22 cellular contexts compared by ENCODE assay signal in the genomic region with DNA sequence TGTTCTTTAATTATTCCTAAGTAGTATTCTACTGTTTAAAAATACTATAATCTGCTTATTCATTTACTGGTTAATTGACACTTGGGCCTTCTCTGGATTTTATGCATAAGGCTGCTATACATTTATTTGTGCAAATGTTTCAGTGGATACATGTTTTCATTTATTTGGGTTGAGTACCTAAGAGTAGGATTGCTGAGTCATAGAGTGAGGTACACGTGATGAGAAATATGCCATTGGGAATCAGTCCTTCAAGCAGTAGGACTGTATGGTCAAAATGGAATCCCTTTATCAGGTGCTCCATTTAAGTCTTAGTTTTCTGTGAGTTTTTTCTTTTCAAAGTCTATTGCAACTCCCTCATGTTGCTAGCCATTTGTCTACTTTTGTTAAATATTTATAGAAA.
A peak's percentile ranks its signal among the peaks of the same experiment; 100 is the strongest.
DNase-seq lines count a peak whose midpoint lies in the region; ATAC-seq and TF ChIP-seq lines count a peak whose summit lies in the region.
"Had no signal": no experiment of that assay in that cellular context is flagged by ENCODE, and none has a peak within 500 bp of the region (broad histone marks: within the 10 kb centered on the region; RNA-seq: fewer than 3 reads in every experiment).

No MANE protein-coding gene starts in this region.

- H3K36me3 ChIP-seq in esophagus muscularis mucosa: no peaks in the 10 kb centered on the region
- H3K36me3 ChIP-seq in sigmoid colon: no peaks in the 10 kb centered on the region
- no peaks in the 10 kb centered on the region for H3K36me3 ChIP-seq in right atrium auricular region
- H3K36me3 ChIP-seq: HAP-1 had no signal

- H3K9me3 ChIP-seq in esophagus muscularis mucosa: no peaks in the 10 kb centered on the region
- H3K9me3 ChIP-seq in sigmoid colon: no peaks in the 10 kb centered on the region
- H3K9me3 ChIP-seq in right atrium auricular region: no peaks in the 10 kb centered on the region
- H3K9me3 ChIP-seq: HAP-1 had no signal

- TF ChIP-seq EP300 in esophagus muscularis mucosa (IDR thresholded peaks at IDR 0.05) (no peak), sigmoid colon (IDR thresholded peaks at IDR 0.05) (no peak)

- no peaks in the 10 kb centered on the region for H3K27me3 ChIP-seq in esophagus muscularis mucosa
- H3K27me3 ChIP-seq in sigmoid colon: no peaks in the 10 kb centered on the region
- H3K27me3 ChIP-seq in right atrium auricular region: no peaks in the 10 kb centered on the region

- 21% methylated on average over 1 of the region's 1 CpG for WGBS in esophagus muscularis mucosa
- 49 to 52% methylated on average over 1 of the region's 1 CpG for WGBS in sigmoid colon, 2 donors

- no peak overlapping the region for H3K4me3 ChIP-seq in esophagus muscularis mucosa
- H3K4me3 ChIP-seq in sigmoid colon: no peak overlapping the region
- no peak overlapping the region for H3K4me3 ChIP-seq in right atrium auricular region
- H3K4me3 ChIP-seq: GM12878, HAP-1 had no signal

- TF ChIP-seq CTCF in esophagus muscularis mucosa (IDR thresholded peaks at IDR 0.05) (no peak), sigmoid colon (IDR thresholded peaks at IDR 0.05) (no peak), right atrium auricular region (IDR thresholded peaks at IDR 0.05) (no peak)

- TF ChIP-seq POLR2A in esophagus muscularis mucosa (IDR thresholded peaks at IDR 0.05; ENCODE audit: low read depth) (no peak), sigmoid colon (IDR thresholded peaks at IDR 0.05) (no peak)

- no peak for ATAC-seq in GM18519 (IDR thresholded peaks at IDR 0.05; ENCODE audit: low FRiP score, unreplicated experiment)
- ATAC-seq: GM12878 had no signal

- H3K4me1 ChIP-seq in esophagus muscularis mucosa: peaks cover 5 to 44% (median 36%) of the 10 kb centered on the region in 4 donors
- peaks cover 0 to 11% (median 9%) of the 10 kb centered on the region in 4 donors for H3K4me1 ChIP-seq in sigmoid colon
- peaks cover 0 to 5% of the 10 kb centered on the region in 2 donors for H3K4me1 ChIP-seq in right atrium auricular region
- H3K4me1 ChIP-seq: HAP-1 had no signal

- DNase-seq in DMS53 (lab: John Stamatoyannopoulos, UW): peak; percentile 47
- DNase-seq in DMS53 treated with DMSO at 0.1 percent for 48 hours (lab: John Stamatoyannopoulos, UW; ENCODE audit: unreplicated experiment): no peak
- peak; percentile 5 for DNase-seq in NCI-H69 (lab: John Stamatoyannopoulos, UW)
- peak; percentile 29 for DNase-seq in esophagus muscularis mucosa (ENCODE audit: extremely low spot score)
- no peak for DNase-seq in sigmoid colon
- DNase-seq in right atrium auricular region (ENCODE audit: low spot score): no peak
- no peak for DNase-seq in SKM-1 (lab: John Stamatoyannopoulos, UW; ENCODE audit: unreplicated experiment)
- DNase-seq: ACHN; AML-193; C1 segment of cervical spinal cord; Calu3; CD4-positive, alpha-beta memory T cell; COR-L47; DMS79; EL; GDM1; GOT3; HFFc6 had no signal

- H3K27ac ChIP-seq in esophagus muscularis mucosa (replicated peaks in 1 of 4): peak overlapping the region; percentile 43 to 63 (median 52)
- H3K27ac ChIP-seq in sigmoid colon: peak overlapping the region in 3 of 4 donors; percentile 13 to 50 (median 21)
- H3K27ac ChIP-seq in right atrium auricular region: no peak overlapping the region
- H3K27ac ChIP-seq: 22Rv1 had no signal

- intact Hi-C loops in esophagus muscularis mucosa (cut with DNase I): loop anchor here (10.0 kb wide), 1 partner anchor 477 kb away; no protein-coding TSS in a partner anchor
- intact Hi-C loops in sigmoid colon (cut with DNase I): no loop called here

Comparison
In these comparisons a context has a peak if more than half of its experiments do, and no peak if none do; other contexts are left out.
1. DNase-seq: peak in DMS53 (single experiment), NCI-H69 (single experiment) and esophagus muscularis mucosa (single experiment); none in DMS53 treated with DMSO at 0.1 percent for 48 hours (single experiment), sigmoid colon (single experiment), right atrium auricular region (single experiment) and SKM-1 (single experiment).
2. H3K27ac ChIP-seq: peak in esophagus muscularis mucosa (4 of 4) and sigmoid colon (3 of 4); none in right atrium auricular region (0 of 2).